In the genomic region with DNA sequence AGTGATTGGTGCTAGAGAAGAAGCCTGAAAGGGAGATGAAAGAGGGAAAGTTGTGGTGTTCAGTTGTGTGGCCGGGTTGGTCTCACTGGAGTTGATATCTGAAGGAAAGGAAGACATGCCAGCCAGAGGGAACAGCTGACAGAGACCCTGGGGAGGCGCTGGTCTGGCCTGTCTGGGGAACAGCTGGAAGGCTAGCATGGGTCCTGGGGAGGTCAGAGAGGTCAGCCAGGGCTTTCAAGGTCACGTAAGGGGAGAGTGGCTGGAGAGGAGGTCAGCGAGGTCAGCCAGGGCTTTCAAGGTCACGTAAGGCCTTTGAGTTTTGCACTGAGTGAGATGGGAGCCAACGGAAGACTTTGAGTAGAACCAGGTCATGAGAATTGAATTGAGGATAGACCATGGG, we compare ENCODE assay signal across 32 cellular contexts.
"Had no signal": no experiment of that assay in that cellular context is flagged by ENCODE, and none has a peak within 500 bp of the region (broad histone marks: within the 10 kb centered on the region; RNA-seq: fewer than 3 reads in every experiment).

No MANE protein-coding gene starts in this region.

- H3K4me3 ChIP-seq: adrenal gland, body of pancreas, cardiac muscle cell, coronary artery, dorsolateral prefrontal cortex, gastroesophageal sphincter, ovary, sigmoid colon, testis, transverse colon, uterus had no signal

- H3K4me1 ChIP-seq: testis, uterus had no signal

- DNase-seq: activated CD4-positive, alpha-beta T cell treated with anti-CD3 and anti-CD28 coated beads for 48 hours; activated CD4-positive, alpha-beta T cell treated with anti-CD3 and anti-CD28 coated beads, Interleukin-2, amount 50 U/mL, for 48 hours; activated effector memory CD4-positive, alpha-beta T cell treated with anti-CD3 and anti-CD28 coated beads, Interleukin-2, amount 50 U/mL, for 16 hours; activated naive CD4-positive, alpha-beta T cell treated with anti-CD3 and anti-CD28 coated beads for 36 hours; activated naive CD8-positive, alpha-beta T cell treated with anti-CD3 and anti-CD28 coated beads for 36 hours; adrenal gland; aorta; body of pancreas; dorsolateral prefrontal cortex; effector memory CD4-positive, alpha-beta T cell; erythroblast; hippocampal formation; kidney; left colon; midbrain; ovary; retina; sigmoid colon; stimulated activated CD4-positive, alpha-beta T cell treated with anti-CD3 and anti-CD28 coated beads, Interleukin-15, amount 100 ng/mL, for 24 hours; stimulated activated CD4-positive, alpha-beta T cell treated with anti-CD3 and anti-CD28 coated beads, Interleukin-2, amount 100 ng/mL, for 24 hours; stimulated activated naive CD4-positive, alpha-beta T cell treated with Interleukin-2 at 50 U/mL for 16 hours; T-helper 17 cell; T1000; testis; transverse colon; uterus; WERI-Rb-1 had no signal

- H3K9me3 ChIP-seq: adrenal gland, body of pancreas, gastroesophageal sphincter, ovary, sigmoid colon, testis, transverse colon, uterus had no signal

- H3K27ac ChIP-seq: adrenal gland, body of pancreas, cardiac muscle cell, coronary artery, dorsolateral prefrontal cortex, gastroesophageal sphincter, ovary, sigmoid colon, testis, transverse colon, uterus, WERI-Rb-1 had no signal

- H3K36me3 ChIP-seq: adrenal gland, cardiac muscle cell, gastroesophageal sphincter, ovary, sigmoid colon, transverse colon, uterus, WERI-Rb-1 had no signal

- ATAC-seq: activated CD4-positive, CD25-positive, alpha-beta regulatory T cell treated with anti-CD3 and anti-CD28 coated beads, Interleukin-2, amount 50 U/mL, for 24 hours; body of pancreas; gastroesophageal sphincter; left colon; natural killer cell treated with Interleukin-12 subunit alpha and Interleukin-12 subunit beta and Interleukin-15 and Interleukin-18, amount 100 ng/mL, for 72 hours; T-helper 17 cell had no signal

- H3K27me3 ChIP-seq: body of pancreas, ovary, testis, uterus had no signal
